38 cellular contexts compared by ENCODE assay signal in the genomic region with DNA sequence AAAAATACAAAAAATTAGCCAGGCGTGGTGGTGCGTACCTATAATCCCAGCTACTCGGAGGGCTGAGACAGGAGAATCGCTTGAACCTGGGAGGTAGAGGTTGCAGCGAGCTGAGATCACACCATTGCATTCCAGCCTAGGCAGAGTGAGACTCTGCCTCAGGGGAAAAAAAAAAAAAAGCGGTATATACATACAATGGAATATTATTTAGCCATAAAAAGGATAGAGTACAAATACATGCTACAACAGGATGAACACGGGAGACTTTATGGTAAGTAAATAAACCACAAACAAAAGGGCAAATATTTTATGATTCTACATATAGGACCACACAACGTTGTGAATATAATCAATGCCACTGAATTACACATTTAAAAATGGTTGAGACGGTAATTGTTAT.
"Had no signal": no experiment of that assay in that cellular context is flagged by ENCODE, and none has a peak within 500 bp of the region (broad histone marks: within the 10 kb centered on the region; RNA-seq: fewer than 3 reads in every experiment).

No MANE protein-coding gene starts in this region.

- H3K9me3 Mint-ChIP-seq: activated naive CD4-positive, alpha-beta T cell treated with anti-CD3 and anti-CD28 coated beads for 36 hours; activated naive CD4-positive, alpha-beta T cell treated with anti-CD3 and anti-CD28 coated beads, Interleukin-2, amount 10 ng/mL, durations not matched to agents 7 days and 5 days; activated naive CD4-positive, alpha-beta T cell treated with anti-CD3 and anti-CD28 coated beads, Interleukin-2, amount 50 U/mL, for 24 hours; activated naive CD4-positive, alpha-beta T cell treated with anti-CD3 and anti-CD28 coated beads, Interleukin-2, amount 50 U/mL, for 72 hours; activated naive CD8-positive, alpha-beta T cell treated with anti-CD3 and anti-CD28 coated beads, Interleukin-2, amount 10 ng/mL, durations not matched to agents 7 days and 5 days; activated naive CD8-positive, alpha-beta T cell treated with anti-CD3 and anti-CD28 coated beads, Interleukin-2, amount 50 U/mL, for 24 hours; activated T-cell treated with anti-CD3 and anti-CD28 coated beads, Interleukin-2, amount 50 U/mL, for 24 hours; activated T-cell treated with anti-CD3 and anti-CD28 coated beads, Interleukin-2, amount 50 U/mL, for 4 hours; activated T-helper 1 cell treated with anti-CD3 and anti-CD28 coated beads, Interleukin-12 subunit alpha, Interleukin-12 subunit beta, Interleukin-2, Interleukin-4 antibody, amounts not matched to agents 30 ng/mL and 10 ng/mL and 1 ng/mL, durations not matched to agents 14 hours and 24 hours and 36 hours; activated T-helper 17 cell treated with anti-CD3 and anti-CD28 coated beads, Interleukin-2, amount 50 U/mL, for 72 hours; central memory CD8-positive, alpha-beta T cell had no signal

- H3K4me3 Mint-ChIP-seq: activated naive CD4-positive, alpha-beta T cell treated with anti-CD3 and anti-CD28 coated beads for 36 hours; activated naive CD4-positive, alpha-beta T cell treated with anti-CD3 and anti-CD28 coated beads, Interleukin-2, amount 10 ng/mL, durations not matched to agents 7 days and 5 days; activated naive CD4-positive, alpha-beta T cell treated with anti-CD3 and anti-CD28 coated beads, Interleukin-2, amount 50 U/mL, for 24 hours; activated naive CD8-positive, alpha-beta T cell; activated naive CD8-positive, alpha-beta T cell treated with anti-CD3 and anti-CD28 coated beads for 36 hours; activated naive CD8-positive, alpha-beta T cell treated with anti-CD3 and anti-CD28 coated beads, Interleukin-2, amount 10 ng/mL, durations not matched to agents 7 days and 5 days; activated naive CD8-positive, alpha-beta T cell treated with anti-CD3 and anti-CD28 coated beads, Interleukin-2, amount 50 U/mL, for 24 hours; activated T-cell treated with anti-CD3 and anti-CD28 coated beads, Interleukin-2, amount 50 U/mL, for 24 hours; activated T-cell treated with anti-CD3 and anti-CD28 coated beads, Interleukin-2, amount 50 U/mL, for 4 hours; activated T-cell treated with anti-CD3 and anti-CD28 coated beads, Interleukin-2, amount 50 U/mL, for 72 hours; activated T-helper 1 cell treated with anti-CD3 and anti-CD28 coated beads, Interleukin-12 subunit alpha, Interleukin-12 subunit beta, Interleukin-2, Interleukin-4 antibody, amounts not matched to agents 30 ng/mL and 10 ng/mL and 1 ng/mL, durations not matched to agents 14 hours and 24 hours and 36 hours; activated T-helper 17 cell treated with anti-CD3 and anti-CD28 coated beads, Interleukin-2, amount 50 U/mL, for 72 hours; central memory CD8-positive, alpha-beta T cell had no signal

- H3K27ac ChIP-seq: adrenal gland, ascending aorta, body of pancreas, brain microvascular endothelial cell, breast epithelium, cardiac muscle cell had no signal

- H3K27ac Mint-ChIP-seq: activated naive CD4-positive, alpha-beta T cell treated with anti-CD3 and anti-CD28 coated beads for 36 hours; activated naive CD4-positive, alpha-beta T cell treated with anti-CD3 and anti-CD28 coated beads, Interleukin-2, amount 10 ng/mL, durations not matched to agents 7 days and 5 days; activated naive CD4-positive, alpha-beta T cell treated with anti-CD3 and anti-CD28 coated beads, Interleukin-2, amount 50 U/mL, for 24 hours; activated naive CD4-positive, alpha-beta T cell treated with anti-CD3 and anti-CD28 coated beads, Interleukin-2, amount 50 U/mL, for 72 hours; activated naive CD8-positive, alpha-beta T cell; activated naive CD8-positive, alpha-beta T cell treated with anti-CD3 and anti-CD28 coated beads for 36 hours; activated naive CD8-positive, alpha-beta T cell treated with anti-CD3 and anti-CD28 coated beads, Interleukin-2, amount 10 ng/mL, durations not matched to agents 7 days and 5 days; activated naive CD8-positive, alpha-beta T cell treated with anti-CD3 and anti-CD28 coated beads, Interleukin-2, amount 50 U/mL, for 24 hours; activated T-cell treated with anti-CD3 and anti-CD28 coated beads, Interleukin-2, amount 50 U/mL, for 24 hours; activated T-cell treated with anti-CD3 and anti-CD28 coated beads, Interleukin-2, amount 50 U/mL, for 72 hours; activated T-helper 1 cell treated with anti-CD3 and anti-CD28 coated beads, Interleukin-12 subunit alpha, Interleukin-12 subunit beta, Interleukin-2, Interleukin-4 antibody, amounts not matched to agents 30 ng/mL and 10 ng/mL and 1 ng/mL, durations not matched to agents 14 hours and 24 hours and 36 hours; activated T-helper 17 cell treated with anti-CD3 and anti-CD28 coated beads, Interleukin-2, amount 50 U/mL, for 72 hours; activated T-helper 2 cell treated with anti-CD3 and anti-CD28 coated beads, Interferon-gamma antibody, Interleukin-2, Interleukin-4, amounts not matched to agents 10 μg/mL and 5 μg/mL and 100 μg/mL, durations not matched to agents 14 hours and 24 hours and 36 hours; brain had no signal

- H3K36me3 ChIP-seq: adrenal gland, ascending aorta, brain microvascular endothelial cell, breast epithelium, cardiac muscle cell had no signal

- H3K4me3 ChIP-seq: adrenal gland, ascending aorta, body of pancreas, breast epithelium, cardiac muscle cell had no signal

- ATAC-seq: activated naive CD4-positive, alpha-beta T cell treated with anti-CD3 and anti-CD28 coated beads, Interleukin-2, amount 50 U/mL, for 72 hours; activated naive CD8-positive, alpha-beta T cell treated with anti-CD3 and anti-CD28 coated beads, Interleukin-2, amount 50 U/mL, for 24 hours; activated T-cell treated with anti-CD3 and anti-CD28 coated beads, Interleukin-2, amount 50 U/mL, for 4 hours; activated T-cell treated with anti-CD3 and anti-CD28 coated beads, Interleukin-2, amount 50 U/mL, for 72 hours; activated T-helper 17 cell treated with anti-CD3 and anti-CD28 coated beads, Interleukin-2, amount 50 U/mL, for 72 hours; body of pancreas had no signal

- H3K9me3 ChIP-seq: adrenal gland, ascending aorta, body of pancreas, breast epithelium had no signal

- H3K27me3 ChIP-seq: adrenal gland, ascending aorta, body of pancreas, brain microvascular endothelial cell, breast epithelium, cardiac muscle cell had no signal

- DNase-seq: activated effector memory CD4-positive, alpha-beta T cell treated with anti-CD3 and anti-CD28 coated beads, Interleukin-2, amount 50 U/mL, for 16 hours; activated effector memory CD4-positive, alpha-beta T cell treated with Interleukin-2 at 50 U/mL for 16 hours; activated gamma-delta T cell; activated gamma-delta T cell treated with Interleukin-2 at 50 U/mL for 16 hours; activated naive CD4-positive, alpha-beta T cell; activated naive CD4-positive, alpha-beta T cell treated with anti-CD3 and anti-CD28 coated beads for 36 hours; activated naive CD4-positive, alpha-beta T cell treated with anti-CD3 and anti-CD28 coated beads, Interleukin-2, amount 10 ng/mL, durations not matched to agents 7 days and 5 days; activated naive CD4-positive, alpha-beta T cell treated with anti-CD3 and anti-CD28 coated beads, Interleukin-2, amount 50 U/mL, for 16 hours; activated naive CD4-positive, alpha-beta T cell treated with Interleukin-2 at 50 U/mL for 16 hours; activated naive CD8-positive, alpha-beta T cell treated with anti-CD3 and anti-CD28 coated beads for 36 hours; activated naive CD8-positive, alpha-beta T cell treated with anti-CD3 and anti-CD28 coated beads, Interleukin-2, amount 10 ng/mL, durations not matched to agents 7 days and 5 days; activated naive CD8-positive, alpha-beta T cell treated with anti-CD3 and anti-CD28 coated beads, Interleukin-2, amount 50 U/mL, for 24 hours; activated T-cell treated with anti-CD3 and anti-CD28 coated beads, Interleukin-2, amount 50 U/mL, for 1 hour; activated T-cell treated with anti-CD3 and anti-CD28 coated beads, Interleukin-2, amount 50 U/mL, for 24 hours; activated T-cell treated with anti-CD3 and anti-CD28 coated beads, Interleukin-2, amount 50 U/mL, for 4 hours; activated T-cell treated with anti-CD3 and anti-CD28 coated beads, Interleukin-2, amount 50 U/mL, for 48 hours; activated T-cell treated with anti-CD3 and anti-CD28 coated beads, Interleukin-2, amount 50 U/mL, for 72 hours; adrenal gland; amniotic stem cell; amygdala; anterior cingulate cortex; aorta; body of pancreas; brain microvascular endothelial cell; caudate nucleus; central memory CD4-positive, alpha-beta T cell; cerebellar nuclear complex had no signal

- H3K27me3 Mint-ChIP-seq: activated naive CD4-positive, alpha-beta T cell treated with anti-CD3 and anti-CD28 coated beads, Interleukin-2, amount 10 ng/mL, durations not matched to agents 7 days and 5 days; activated naive CD4-positive, alpha-beta T cell treated with anti-CD3 and anti-CD28 coated beads, Interleukin-2, amount 50 U/mL, for 24 hours; activated naive CD8-positive, alpha-beta T cell; activated naive CD8-positive, alpha-beta T cell treated with anti-CD3 and anti-CD28 coated beads for 36 hours; activated naive CD8-positive, alpha-beta T cell treated with anti-CD3 and anti-CD28 coated beads, Interleukin-2, amount 10 ng/mL, durations not matched to agents 7 days and 5 days; activated naive CD8-positive, alpha-beta T cell treated with anti-CD3 and anti-CD28 coated beads, Interleukin-2, amount 50 U/mL, for 24 hours; activated T-cell treated with anti-CD3 and anti-CD28 coated beads, Interleukin-2, amount 50 U/mL, for 24 hours; activated T-helper 17 cell treated with anti-CD3 and anti-CD28 coated beads, Interleukin-2, amount 50 U/mL, for 72 hours; central memory CD8-positive, alpha-beta T cell had no signal
